9 cellular contexts compared by ENCODE assay signal in the genomic region with DNA sequence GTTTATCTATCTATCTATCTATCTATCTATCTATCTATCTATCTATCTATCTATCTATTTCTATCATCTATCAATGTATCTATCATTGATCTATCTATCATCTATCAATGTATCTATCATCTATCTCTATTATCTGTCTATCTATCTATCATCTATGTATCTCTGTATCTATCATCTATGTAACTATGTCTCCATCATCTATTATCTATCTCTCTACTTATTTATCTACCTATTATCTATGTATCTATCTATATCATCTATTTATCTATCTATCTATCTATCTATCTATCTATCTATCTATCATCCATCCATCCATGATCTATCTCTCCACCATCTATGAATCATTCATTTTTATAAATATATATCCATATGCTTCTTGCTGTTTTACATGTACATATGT. TPM values are rescaled to one million over a fixed set of nuclear protein-coding genes. Genes with fewer than 3 reads are reported as not detected.
"Had no signal": no experiment of that assay in that cellular context is flagged by ENCODE, and none has a peak within 500 bp of the region (broad histone marks: within the 10 kb centered on the region; RNA-seq: fewer than 3 reads in every experiment).

No MANE protein-coding gene starts in this region.

- H3K4me3 ChIP-seq: GM12878 had no signal

- FAIRE-seq: G401.6, GM12878, GM12891, GM12892, GM18507, GM19239 had no signal

- ATAC-seq: GM12878 had no signal

- DNase-seq: GDM1, GF-D8 had no signal

RNA-seq across cellular contexts. Expression of gene CYP4F3, which starts 15.8 kb away (rescaled TPM):
- total RNA-seq: G401 had no signal

RNA-seq across cellular contexts. Expression of gene CYP4F12, which starts 16.4 kb away (rescaled TPM):
- total RNA-seq: GM12878 had no signal

RNA-seq across cellular contexts. Expression of gene CYP4F8, which starts 41.4 kb away (rescaled TPM):
- total RNA-seq: G401, GM12878 had no signal
- polyA plus RNA-seq: GM12878 had no signal
